1 cellular context compared by ENCODE assay signal in the genomic region with DNA sequence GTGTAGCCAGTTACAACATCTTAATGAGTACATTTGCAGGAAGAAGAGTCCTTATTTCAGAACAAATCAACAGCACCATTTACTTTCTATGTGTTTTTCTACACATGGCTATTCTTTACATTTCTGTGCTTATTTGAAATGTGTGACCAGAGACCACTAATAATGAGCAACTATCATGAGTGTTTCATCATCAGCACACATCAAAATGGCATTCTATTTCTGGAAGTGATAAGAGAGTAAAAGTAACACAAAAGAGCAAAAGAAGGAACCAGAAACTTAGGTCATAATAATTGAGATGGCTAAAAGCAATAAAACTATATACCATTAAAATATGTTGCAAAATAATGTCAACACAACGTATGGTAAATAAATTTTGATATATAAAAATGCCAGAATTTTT.
TF ChIP-seq lines count a peak whose summit lies in the region.

No MANE protein-coding gene starts in this region.

TF ChIP-seq in HepG2, 621 proteins besides CTCF, POLR2A, EP300 and RAD21 (continued from another document):
- TF ChIP-seq, protein P1, sequence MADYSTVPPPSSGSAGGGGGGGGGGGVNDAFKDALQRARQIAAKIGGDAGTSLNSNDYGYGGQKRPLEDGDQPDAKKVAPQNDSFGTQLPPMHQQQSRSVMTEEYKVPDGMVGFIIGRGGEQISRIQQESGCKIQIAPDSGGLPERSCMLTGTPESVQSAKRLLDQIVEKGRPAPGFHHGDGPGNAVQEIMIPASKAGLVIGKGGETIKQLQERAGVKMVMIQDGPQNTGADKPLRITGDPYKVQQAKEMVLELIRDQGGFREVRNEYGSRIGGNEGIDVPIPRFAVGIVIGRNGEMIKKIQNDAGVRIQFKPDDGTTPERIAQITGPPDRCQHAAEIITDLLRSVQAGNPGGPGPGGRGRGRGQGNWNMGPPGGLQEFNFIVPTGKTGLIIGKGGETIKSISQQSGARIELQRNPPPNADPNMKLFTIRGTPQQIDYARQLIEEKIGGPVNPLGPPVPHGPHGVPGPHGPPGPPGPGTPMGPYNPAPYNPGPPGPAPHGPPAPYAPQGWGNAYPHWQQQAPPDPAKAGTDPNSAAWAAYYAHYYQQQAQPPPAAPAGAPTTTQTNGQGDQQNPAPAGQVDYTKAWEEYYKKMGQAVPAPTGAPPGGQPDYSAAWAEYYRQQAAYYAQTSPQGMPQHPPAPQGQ (CRISPR knock-in tag; IDR thresholded peaks at IDR 0.05; ENCODE audit: borderline replicate concordance): no peak
- TF ChIP-seq, protein P2, sequence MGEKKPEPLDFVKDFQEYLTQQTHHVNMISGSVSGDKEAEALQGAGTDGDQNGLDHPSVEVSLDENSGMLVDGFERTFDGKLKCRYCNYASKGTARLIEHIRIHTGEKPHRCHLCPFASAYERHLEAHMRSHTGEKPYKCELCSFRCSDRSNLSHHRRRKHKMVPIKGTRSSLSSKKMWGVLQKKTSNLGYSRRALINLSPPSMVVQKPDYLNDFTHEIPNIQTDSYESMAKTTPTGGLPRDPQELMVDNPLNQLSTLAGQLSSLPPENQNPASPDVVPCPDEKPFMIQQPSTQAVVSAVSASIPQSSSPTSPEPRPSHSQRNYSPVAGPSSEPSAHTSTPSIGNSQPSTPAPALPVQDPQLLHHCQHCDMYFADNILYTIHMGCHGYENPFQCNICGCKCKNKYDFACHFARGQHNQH (CRISPR knock-in tag; IDR thresholded peaks at IDR 0.05): no peak
- TF ChIP-seq POLR2AphosphoS2 (IDR thresholded peaks at IDR 0.05; ENCODE audit: low read depth, low read length) (no peak), ZNF766 (CRISPR knock-in tag; IDR thresholded peaks at IDR 0.05; ENCODE audit: borderline replicate concordance) (no peak)
TF ChIP-seq in HepG2: peak in this region for 0.
